In the genomic region with DNA sequence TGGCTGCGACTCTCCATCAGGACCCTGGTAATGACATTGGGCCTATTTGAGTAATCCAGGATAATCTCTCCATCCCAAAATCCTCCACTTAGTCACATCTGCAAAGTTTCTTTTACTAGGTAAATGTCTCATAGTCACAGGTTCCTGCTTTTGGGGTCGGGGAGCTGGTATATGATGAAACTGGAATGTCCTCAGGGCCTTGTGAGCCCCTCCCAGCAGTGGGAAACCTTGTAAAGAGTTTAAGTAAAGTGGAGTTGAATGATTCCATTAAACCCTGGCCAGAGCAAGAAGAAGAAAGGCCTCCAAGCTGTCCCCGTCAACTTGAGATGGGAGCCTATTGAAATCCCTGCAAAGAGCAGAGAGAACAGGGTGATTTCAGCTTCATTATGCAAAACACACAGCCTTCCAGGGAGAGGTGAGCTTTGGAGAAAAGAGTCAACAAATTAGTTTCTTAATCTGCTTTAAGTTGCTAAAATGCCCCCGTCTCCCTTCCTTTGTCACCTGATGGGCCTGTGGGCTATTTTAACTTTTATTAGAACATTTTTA, we compare ENCODE assay signal across 24 cellular contexts. TPM values are rescaled to one million over a fixed set of nuclear protein-coding genes. Genes with fewer than 3 reads are reported as not detected.
DNase-seq lines count a peak whose midpoint lies in the region; ATAC-seq, FAIRE-seq and TF ChIP-seq lines count a peak whose summit lies in the region.
"Had no signal": no experiment of that assay in that cellular context is flagged by ENCODE, and none has a peak within 500 bp of the region (broad histone marks: within the 10 kb centered on the region; RNA-seq: fewer than 3 reads in every experiment).

No MANE protein-coding gene starts in this region.

- peaks cover 4% of the 10 kb centered on the region; the same call in 1 of the 2 replicates for H3K4me1 ChIP-seq in H9 (ENCODE audit: insufficient read depth, low read length)
- H3K4me1 ChIP-seq: BE2C had no signal

- no peaks in the 10 kb centered on the region for H3K9me3 Mint-ChIP-seq in H9
- H3K9me3 Mint-ChIP-seq: CD4-positive, CD25-positive, alpha-beta regulatory T cell; CD8-positive, alpha-beta memory T cell had no signal

- TF ChIP-seq CTCF in H9 (conservative IDR thresholded peaks at IDR 0.05), result no peak

- no peak for FAIRE-seq in GM19239 (lab: Jason Lieb, UNC)
- FAIRE-seq: A204.1, GM12892, HepG2, HTR-8/SVneo had no signal

- no peak overlapping the region for H3K56ac ChIP-seq in H9 (ENCODE audit: insufficient read length, low read depth, low read length)

- H2AFZ ChIP-seq in H9 (ENCODE audit: low read length), result no peak overlapping the region

- H2BK120ac ChIP-seq in H9 (ENCODE audit: low read depth, low read length, poor library complexity, severe bottlenecking), result no peak overlapping the region

- WGBS in H9 (ENCODE audit: extremely low coverage, insufficient read length, low lambda C conversion rate), result no CpG with 5 or more reads among the region's 4 CpGs

- DNase-seq in H9 (no peak), NCI-H82 treated with DMSO at 0.1 percent for 48 hours (lab: John Stamatoyannopoulos, UW; ENCODE audit: unreplicated experiment) (peak; percentile 10), islet precursor cell (peak; percentile 65), NCI-H524 treated with DMSO at 0.1 percent for 48 hours (lab: John Stamatoyannopoulos, UW) (no peak), GM19239 (ENCODE audit: insufficient read length, low spot score) (no peak), MV-4-11 (lab: John Stamatoyannopoulos, UW) (no peak)
- DNase-seq: ACHN; BE2C; C1 segment of cervical spinal cord; CD4-positive, CD25-positive, alpha-beta regulatory T cell; CD8-positive, alpha-beta memory T cell; COR-L47; DMS153; DMS79; GDM1; HFFc6; KBM-7 had no signal

- H3K27ac ChIP-seq in H9 (ENCODE audit: insufficient read length, low read depth, low read length), result no peak overlapping the region

- no peak overlapping the region for H2BK15ac ChIP-seq in H9 (ENCODE audit: low read depth, low read length)

- H3K27me3 ChIP-seq in H9 (ENCODE audit: insufficient read depth, low read length), result no peaks in the 10 kb centered on the region; the same call in 1 of the 2 replicates
- H3K27me3 ChIP-seq: BE2C had no signal

- peak overlapping the region; percentile 35 to 94 (median 82); a peak in 4 of 7 replicates for H3K27ac Mint-ChIP-seq in H9
- H3K27ac Mint-ChIP-seq: CD4-positive, CD25-positive, alpha-beta regulatory T cell; CD8-positive, alpha-beta memory T cell; HFFc6 had no signal

- H4K8ac ChIP-seq in H9 (replicated peaks; ENCODE audit: insufficient read length, low read depth, low read length), result no peak overlapping the region

- no peak overlapping the region for H4K91ac ChIP-seq in H9 (ENCODE audit: insufficient read length, low read depth, low read length)

- H4K5ac ChIP-seq in H9 (ENCODE audit: insufficient read length, low read depth, low read length), result no peak overlapping the region

- H3K14ac ChIP-seq in H9 (ENCODE audit: insufficient read depth, low read length), result no peak overlapping the region

- no peaks in the 10 kb centered on the region for H3K9me3 ChIP-seq in H9 (ENCODE audit: control insufficient read depth, low read depth, low read length)
- H3K9me3 ChIP-seq: BE2C had no signal

- H2BK12ac ChIP-seq in H9 (ENCODE audit: insufficient read length, low read depth, low read length), result no peak overlapping the region

- H3K23me2 ChIP-seq in H9 (ENCODE audit: insufficient read length, low read depth, low read length, poor library complexity, severe bottlenecking), result no peaks in the 10 kb centered on the region

- H3K79me2 ChIP-seq in H9 (ENCODE audit: insufficient read depth, low read length), result no peaks in the 10 kb centered on the region

- no peak overlapping the region for H3T11ph ChIP-seq in H9 (ENCODE audit: low read length)

- peaks cover 0 to 4% (median 0%) of the 10 kb centered on the region in 3 experiments; a peak in 2 of 7 replicates for H3K36me3 Mint-ChIP-seq in H9 (ENCODE audit: insufficient read depth in 1 of 3, low read depth in 3 of 3)
- H3K36me3 Mint-ChIP-seq: CD4-positive, CD25-positive, alpha-beta regulatory T cell; CD8-positive, alpha-beta memory T cell; IgD-negative memory B cell had no signal

- no peaks in the 10 kb centered on the region; the same call in 1 of the 2 replicates for H3K27me3 Mint-ChIP-seq in H9 (ENCODE audit: low read depth)
- H3K27me3 Mint-ChIP-seq: IgD-negative memory B cell had no signal

- ATAC-seq in GM18505 (IDR thresholded peaks at IDR 0.05; ENCODE audit: unreplicated experiment), result no peak
- ATAC-seq: HCT116, HepG2 had no signal

- no peak overlapping the region for H3K9ac ChIP-seq in H9 (ENCODE audit: extremely low read depth, insufficient read length, low read length)

- no peak for TF ChIP-seq POLR2A in GM18505 (IDR thresholded peaks at IDR 0.05; ENCODE audit: borderline replicate concordance, extremely low read depth, insufficient read depth, insufficient read length)

- no peak overlapping the region for H2BK5ac ChIP-seq in H9 (ENCODE audit: insufficient read length, low read length)

- no peak overlapping the region for H2BK20ac ChIP-seq in H9 (ENCODE audit: low read depth, low read length, poor library complexity, severe bottlenecking)

- no peak overlapping the region for H2AK5ac ChIP-seq in H9 (ENCODE audit: insufficient read length, low read length)

- H3K23ac ChIP-seq in H9 (ENCODE audit: insufficient read length, low read depth, low read length), result no peak overlapping the region

- peaks cover 52 to 60% of the 10 kb centered on the region in 2 experiments for H3K4me1 Mint-ChIP-seq in H9
- H3K4me1 Mint-ChIP-seq: CD4-positive, CD25-positive, alpha-beta regulatory T cell; CD8-positive, alpha-beta memory T cell had no signal

- H3K4me2 ChIP-seq in H9 (ENCODE audit: insufficient read depth, insufficient read length, low read length), result no peak overlapping the region

- H3K79me1 ChIP-seq in H9 (ENCODE audit: insufficient read depth, low read depth, low read length, poor library complexity, severe bottlenecking), result no peaks in the 10 kb centered on the region

- no peak overlapping the region for H3K18ac ChIP-seq in H9 (ENCODE audit: insufficient read length, low read depth, low read length)

- no peak overlapping the region for H3K4ac ChIP-seq in H9 (ENCODE audit: low read depth, low read length)

- no peaks in the 10 kb centered on the region for H4K20me1 ChIP-seq in H9 (ENCODE audit: control insufficient read depth, insufficient read depth, insufficient read length)

- no peak overlapping the region for H3K4me3 Mint-ChIP-seq in H9
- H3K4me3 Mint-ChIP-seq: CD4-positive, CD25-positive, alpha-beta regulatory T cell; CD8-positive, alpha-beta memory T cell; HFFc6; IgD-negative memory B cell had no signal

RNA-seq across cellular contexts. Expression of a gene that starts 12.6 kb away (rescaled TPM):
- 0.92 and 1.2 TPM in 2 replicates for total RNA-seq in H9 (2021)
- total RNA-seq: CD8-positive, alpha-beta memory T cell; HepG2; HFFc6 had no signal

Comparison
In these comparisons a context has a peak if more than half of its experiments do, and no peak if none do; other contexts are left out.
1. DNase-seq: peak in NCI-H82 treated with DMSO at 0.1 percent for 48 hours (single experiment) and islet precursor cell (single experiment); none in H9 (single experiment), NCI-H524 treated with DMSO at 0.1 percent for 48 hours (single experiment), GM19239 (single experiment) and MV-4-11 (single experiment).